ENCODE assay signal across 1 cellular context in the genomic region with DNA sequence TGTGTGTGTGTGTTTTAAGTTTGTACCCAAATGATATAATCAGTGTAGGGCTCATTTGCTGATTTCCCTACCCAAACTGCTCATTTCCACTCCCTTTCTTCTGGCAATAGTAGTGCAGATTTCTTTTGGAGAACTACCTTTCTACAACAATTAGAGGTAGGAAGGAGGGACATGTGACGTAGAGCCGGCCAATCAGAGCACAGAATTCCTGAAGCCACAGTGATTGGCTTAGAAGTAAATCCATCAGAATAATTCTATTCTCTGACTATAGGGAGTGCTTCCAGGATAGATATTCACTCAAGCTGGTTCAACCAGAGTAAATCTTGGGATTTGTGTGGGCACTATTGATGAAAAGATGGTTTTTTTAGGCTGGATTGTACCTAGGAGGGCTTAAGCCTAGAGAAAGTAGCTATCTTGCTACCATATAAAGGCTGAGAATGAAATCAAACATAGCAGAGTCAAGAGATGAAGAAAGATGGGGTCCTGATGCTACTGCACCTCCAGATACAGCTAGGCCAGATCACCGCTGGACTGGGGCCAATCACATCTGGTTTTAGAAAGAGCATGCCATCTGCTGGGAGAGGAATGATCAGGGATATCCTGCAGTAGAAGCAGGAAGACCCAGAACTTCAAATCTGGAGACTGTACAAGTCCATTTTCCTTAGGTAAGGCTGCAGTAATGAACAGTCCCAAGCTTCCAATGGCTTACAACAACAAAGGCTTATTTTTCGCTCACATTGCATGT.
TF ChIP-seq lines count a peak whose summit lies in the region.

No MANE protein-coding gene starts in this region.

TF ChIP-seq in K562, 482 proteins besides CTCF, POLR2A, EP300 and RAD21 (continued from another document):
- TF ChIP-seq, protein P1, sequence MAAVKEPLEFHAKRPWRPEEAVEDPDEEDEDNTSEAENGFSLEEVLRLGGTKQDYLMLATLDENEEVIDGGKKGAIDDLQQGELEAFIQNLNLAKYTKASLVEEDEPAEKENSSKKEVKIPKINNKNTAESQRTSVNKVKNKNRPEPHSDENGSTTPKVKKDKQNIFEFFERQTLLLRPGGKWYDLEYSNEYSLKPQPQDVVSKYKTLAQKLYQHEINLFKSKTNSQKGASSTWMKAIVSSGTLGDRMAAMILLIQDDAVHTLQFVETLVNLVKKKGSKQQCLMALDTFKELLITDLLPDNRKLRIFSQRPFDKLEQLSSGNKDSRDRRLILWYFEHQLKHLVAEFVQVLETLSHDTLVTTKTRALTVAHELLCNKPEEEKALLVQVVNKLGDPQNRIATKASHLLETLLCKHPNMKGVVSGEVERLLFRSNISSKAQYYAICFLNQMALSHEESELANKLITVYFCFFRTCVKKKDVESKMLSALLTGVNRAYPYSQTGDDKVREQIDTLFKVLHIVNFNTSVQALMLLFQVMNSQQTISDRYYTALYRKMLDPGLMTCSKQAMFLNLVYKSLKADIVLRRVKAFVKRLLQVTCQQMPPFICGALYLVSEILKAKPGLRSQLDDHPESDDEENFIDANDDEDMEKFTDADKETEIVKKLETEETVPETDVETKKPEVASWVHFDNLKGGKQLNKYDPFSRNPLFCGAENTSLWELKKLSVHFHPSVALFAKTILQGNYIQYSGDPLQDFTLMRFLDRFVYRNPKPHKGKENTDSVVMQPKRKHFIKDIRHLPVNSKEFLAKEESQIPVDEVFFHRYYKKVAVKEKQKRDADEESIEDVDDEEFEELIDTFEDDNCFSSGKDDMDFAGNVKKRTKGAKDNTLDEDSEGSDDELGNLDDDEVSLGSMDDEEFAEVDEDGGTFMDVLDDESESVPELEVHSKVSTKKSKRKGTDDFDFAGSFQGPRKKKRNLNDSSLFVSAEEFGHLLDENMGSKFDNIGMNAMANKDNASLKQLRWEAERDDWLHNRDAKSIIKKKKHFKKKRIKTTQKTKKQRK (IDR thresholded peaks at IDR 0.05; ENCODE audit: borderline replicate concordance, low read depth, low read length) = no peak
- TF ChIP-seq TBP (optimal IDR thresholded peaks at IDR 0.05; ENCODE audit: low read depth, low read length) (no peak), NFIX (CRISPR knock-in tag; IDR thresholded peaks at IDR 0.05; ENCODE audit: low read depth) (no peak)
